ENCODE assay signal across 19 cellular contexts in the genomic region with DNA sequence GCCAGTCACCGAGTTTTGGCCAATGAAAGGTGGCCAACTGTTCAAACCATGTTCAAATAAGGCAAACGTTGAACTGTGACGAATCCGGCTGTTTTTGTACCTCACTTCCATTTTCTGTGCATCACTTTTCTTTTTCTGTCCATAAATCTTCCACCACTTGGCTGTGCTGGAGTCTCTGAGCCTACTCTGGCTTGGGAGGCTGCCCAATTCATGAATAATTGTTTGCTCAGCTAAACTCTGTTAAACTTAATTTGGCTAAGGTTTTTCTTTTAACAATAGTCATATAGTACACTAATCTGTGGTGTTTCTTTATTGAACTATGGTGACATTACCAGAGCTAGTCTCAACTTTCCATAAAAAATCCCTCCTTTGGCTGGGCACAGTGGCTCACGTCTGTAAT. TPM values are rescaled to one million over a fixed set of nuclear protein-coding genes. Genes with fewer than 3 reads are reported as not detected.
"Had no signal": no experiment of that assay in that cellular context is flagged by ENCODE, and none has a peak within 500 bp of the region (broad histone marks: within the 10 kb centered on the region; RNA-seq: fewer than 3 reads in every experiment).

No MANE protein-coding gene starts in this region.

- H3K4me3 ChIP-seq: esophagus squamous epithelium, sigmoid colon, suprapubic skin had no signal

- H3K9me3 Mint-ChIP-seq: stimulated activated naive B cell treated with anti-CD40 and anti-IgM and Interleukin-4, amounts not matched to agents 10 μg/mL and 1 μg/mL and 100 μg/mL, for 72 hours; type B pancreatic cell had no signal

- ATAC-seq: stimulated activated naive B cell treated with anti-CD40 and anti-IgM and Interleukin-4, amounts not matched to agents 10 μg/mL and 1 μg/mL and 100 μg/mL, for 72 hours had no signal

- FAIRE-seq: bronchial epithelial cell, endometrium, TTC549 had no signal

- DNase-seq: activated effector memory CD4-positive, alpha-beta T cell treated with anti-CD3 and anti-CD28 coated beads, Interleukin-2, amount 50 U/mL, for 16 hours; activated T-cell treated with anti-CD3 and anti-CD28 coated beads, Interleukin-2, amount 50 U/mL, for 1 hour; amygdala; esophagus squamous epithelium; hippocampal formation; kidney glomerular epithelial cell; mesendoderm; sigmoid colon; stimulated activated CD4-positive, alpha-beta T cell treated with anti-CD3 and anti-CD28 coated beads, Interleukin-2, amount 100 ng/mL, for 24 hours; stimulated activated naive B cell treated with anti-CD40 and anti-IgM and Interleukin-4, amounts not matched to agents 10 μg/mL and 1 μg/mL and 100 μg/mL, for 72 hours; T-helper 2 cell had no signal

- H3K27ac ChIP-seq: esophagus squamous epithelium, sigmoid colon, suprapubic skin had no signal

- H3K4me3 Mint-ChIP-seq: activated naive CD8-positive, alpha-beta T cell; stimulated activated naive B cell treated with anti-CD40 and anti-IgM and Interleukin-4, amounts not matched to agents 10 μg/mL and 1 μg/mL and 100 μg/mL, for 72 hours; type B pancreatic cell had no signal

- H3K4me1 Mint-ChIP-seq: stimulated activated naive B cell treated with anti-CD40 and anti-IgM and Interleukin-4, amounts not matched to agents 10 μg/mL and 1 μg/mL and 100 μg/mL, for 72 hours had no signal

- H3K27me3 ChIP-seq: esophagus squamous epithelium, sigmoid colon, suprapubic skin had no signal

- H3K9me3 ChIP-seq: esophagus squamous epithelium, sigmoid colon, suprapubic skin had no signal

- H3K36me3 Mint-ChIP-seq: activated naive CD8-positive, alpha-beta T cell; type B pancreatic cell had no signal

- H3K27ac Mint-ChIP-seq: activated naive CD8-positive, alpha-beta T cell; stimulated activated naive B cell treated with anti-CD40 and anti-IgM and Interleukin-4, amounts not matched to agents 10 μg/mL and 1 μg/mL and 100 μg/mL, for 72 hours; type B pancreatic cell had no signal

- H3K36me3 ChIP-seq: esophagus squamous epithelium, sigmoid colon, suprapubic skin had no signal

- H3K4me1 ChIP-seq: esophagus squamous epithelium, sigmoid colon, suprapubic skin had no signal

RNA-seq across cellular contexts. Expression of gene NIM1K, which starts 11.3 kb away (rescaled TPM):
- total RNA-seq: bronchial epithelial cell, glomerular endothelial cell, liver had no signal
